In genomic region chr19:49853852-49854849, GRCh38 we compare ENCODE assay signal across 1 cellular context.
TF ChIP-seq lines count a peak whose summit lies in the region.

No MANE protein-coding gene starts in this region.

TF ChIP-seq in K562, 482 proteins besides CTCF, POLR2A, EP300 and RAD21:
- no peak for TF ChIP-seq GATAD2B (IDR thresholded peaks at IDR 0.05; ENCODE audit: borderline replicate concordance)
- 0 out of 2 replicates have a peak, but pooled peaks have one; percentile 30 for TF ChIP-seq TAF15 (IDR thresholded peaks at IDR 0.05; ENCODE audit: low read depth, low read length)
- TF ChIP-seq RBFOX2 (IDR thresholded peaks at IDR 0.05; ENCODE audit: low read depth, low read length) = peak; percentile 12; the same call in 1 of the 2 replicates
- TF ChIP-seq ZNF395 (CRISPR knock-in tag; IDR thresholded peaks at IDR 0.05) = no peak
- no peak for TF ChIP-seq MTF1 (CRISPR knock-in tag; IDR thresholded peaks at IDR 0.05; ENCODE audit: borderline replicate concordance)
- peak; percentile 65 for TF ChIP-seq POLR2G (IDR thresholded peaks at IDR 0.05; ENCODE audit: low read depth, low read length)
- no peak for TF ChIP-seq MNT (conservative IDR thresholded peaks at IDR 0.05)
- no peak for TF ChIP-seq HNRNPL (IDR thresholded peaks at IDR 0.05; ENCODE audit: low read depth, low read length)
